ENCODE assay signal across 24 cellular contexts in genomic region chr7:30019387-30019786, GRCh38. TPM values are rescaled to one million over a fixed set of nuclear protein-coding genes. Genes with fewer than 3 reads are reported as not detected.
DNase-seq lines count a peak whose midpoint lies in the region; ATAC-seq, FAIRE-seq and TF ChIP-seq lines count a peak whose summit lies in the region.
"Had no signal": no experiment of that assay in that cellular context is flagged by ENCODE, and none has a peak within 500 bp of the region (broad histone marks: within the 10 kb centered on the region; RNA-seq: fewer than 3 reads in every experiment).

No MANE protein-coding gene starts in this region.

- H3K4me3 ChIP-seq in OCI-LY3 (ENCODE audit: low read length) (no peak overlapping the region), mammary epithelial cell (replicated peaks in 1 of 3; ENCODE audit: insufficient read depth in 1 of 3, low read depth in 2 of 3, low read length in 3 of 3) (no peak overlapping the region), sigmoid colon (no peak overlapping the region)
- H3K4me3 ChIP-seq: HAP-1, left ventricle myocardium inferior, thoracic aorta had no signal

- no peak for TF ChIP-seq POLR2A in sigmoid colon (IDR thresholded peaks at IDR 0.05)

- no peak overlapping the region for H3K4me3 Mint-ChIP-seq in memory B cell
- H3K4me3 Mint-ChIP-seq in activated T-cell treated with anti-CD3 and anti-CD28 coated beads, Interleukin-2, amount 50 U/mL, for 72 hours: no peak overlapping the region
- H3K4me3 Mint-ChIP-seq: nephron progenitor cell; stimulated activated naive B cell treated with anti-CD40 and anti-IgM and Interleukin-4, amounts not matched to agents 10 μg/mL and 1 μg/mL and 100 μg/mL, for 72 hours; T-helper 1 cell treated with Interleukin-12 subunit alpha and Interleukin-12 subunit beta and Interleukin-4 antibody, amounts not matched to agents 30 μg/mL and 1 μg/mL, for 36 hours had no signal

- WGBS in mammary epithelial cell (ENCODE audit: low coverage, missing lambda C conversion rate): 85% methylated on average over 1 of the region's 1 CpG
- WGBS in sigmoid colon, 2 donors: 79 to 89% methylated on average over 1 of the region's 1 CpG

- H3K27me3 ChIP-seq in OCI-LY3 (ENCODE audit: low read depth, low read length): no peaks in the 10 kb centered on the region
- H3K27me3 ChIP-seq in mammary epithelial cell (ENCODE audit: insufficient read depth, low read length): no peaks in the 10 kb centered on the region
- no peaks in the 10 kb centered on the region for H3K27me3 ChIP-seq in sigmoid colon

- TF ChIP-seq EP300 in sigmoid colon (IDR thresholded peaks at IDR 0.05): no peak

- no peak for ATAC-seq in memory B cell (ENCODE audit: low read depth)
- no peak for ATAC-seq in activated T-cell treated with anti-CD3 and anti-CD28 coated beads, Interleukin-2, amount 50 U/mL, for 72 hours (replicated peaks in 1 of 2)
- ATAC-seq: stimulated activated naive B cell treated with anti-CD40 and anti-IgM and Interleukin-4, amounts not matched to agents 10 μg/mL and 1 μg/mL and 100 μg/mL, for 72 hours had no signal

- H3K27me3 Mint-ChIP-seq in memory B cell: no peaks in the 10 kb centered on the region
- no peaks in the 10 kb centered on the region for H3K27me3 Mint-ChIP-seq in activated T-cell treated with anti-CD3 and anti-CD28 coated beads, Interleukin-2, amount 50 U/mL, for 72 hours (ENCODE audit: low read depth)
- H3K27me3 Mint-ChIP-seq: stimulated activated naive B cell treated with anti-CD40 and anti-IgM and Interleukin-4, amounts not matched to agents 10 μg/mL and 1 μg/mL and 100 μg/mL, for 72 hours had no signal

- FAIRE-seq in G401.6 (lab: Jason Lieb, UNC): peak; percentile 94

- dilution Hi-C loops in mammary epithelial cell (cut with HindIII; ENCODE audit: low sequenced_read_pairs): no loop called here

- 0 out of 2 replicates have a peak, but pooled peaks cover 3% of the 10 kb centered on the region for H3K4me1 ChIP-seq in OCI-LY3 (ENCODE audit: low read length)
- no peaks in the 10 kb centered on the region for H3K4me1 ChIP-seq in mammary epithelial cell (ENCODE audit: insufficient read depth, low read length)
- peaks cover 0 to 14% (median 4%) of the 10 kb centered on the region in 4 donors for H3K4me1 ChIP-seq in sigmoid colon

- no peaks in the 10 kb centered on the region for H3K9me3 Mint-ChIP-seq in memory B cell
- no peaks in the 10 kb centered on the region for H3K9me3 Mint-ChIP-seq in activated T-cell treated with anti-CD3 and anti-CD28 coated beads, Interleukin-2, amount 50 U/mL, for 72 hours
- H3K9me3 Mint-ChIP-seq: nephron progenitor cell; T-helper 1 cell treated with Interleukin-12 subunit alpha and Interleukin-12 subunit beta and Interleukin-4 antibody, amounts not matched to agents 30 μg/mL and 1 μg/mL, for 36 hours had no signal

- intact Hi-C loops in mammary epithelial cell (cut with micrococcal nuclease): no loop called here
- intact Hi-C loops in sigmoid colon (cut with DNase I): no loop called here

- no peaks in the 10 kb centered on the region for H3K9me3 ChIP-seq in OCI-LY3 (ENCODE audit: insufficient read depth, low read length)
- H3K9me3 ChIP-seq in mammary epithelial cell (replicated peaks; ENCODE audit: insufficient read depth, low read length): no peaks in the 10 kb centered on the region
- H3K9me3 ChIP-seq in sigmoid colon: no peaks in the 10 kb centered on the region
- H3K9me3 ChIP-seq: HAP-1, left ventricle myocardium inferior, thoracic aorta had no signal

- H2AFZ ChIP-seq in OCI-LY3 (ENCODE audit: low read depth, low read length) (no peak overlapping the region), mammary epithelial cell (ENCODE audit: low read depth, low read length) (no peak overlapping the region)

- 0 out of 2 replicates have a peak, but pooled peaks have one; percentile 7 for TF ChIP-seq CTCF in OCI-LY3 (IDR thresholded peaks at IDR 0.05; ENCODE audit: low read depth, low read length)
- TF ChIP-seq CTCF in mammary epithelial cell (conservative IDR thresholded peaks at IDR 0.05 in 1 of 2, IDR thresholded peaks at IDR 0.05 in 1 of 2; ENCODE audit: extremely low read depth in 1 of 2, insufficient read depth in 1 of 2, low read depth in 1 of 2, low read length in 2 of 2): peak; percentile 6 to 32
- no peak for TF ChIP-seq CTCF in sigmoid colon (IDR thresholded peaks at IDR 0.05)

- CTCF ChIA-PET in mammary epithelial cell (lab: Charles Lee; ENCODE audit: low non-redundant PET): no interaction called here

- peaks cover 17% of the 10 kb centered on the region for H3K36me3 ChIP-seq in OCI-LY3 (replicated peaks; ENCODE audit: low read depth, low read length)
- H3K36me3 ChIP-seq in mammary epithelial cell (ENCODE audit: insufficient read depth, low read length): peaks cover 7% of the 10 kb centered on the region
- H3K36me3 ChIP-seq in sigmoid colon: peaks cover 0 to 33% (median 2%) of the 10 kb centered on the region in 4 donors
- H3K36me3 ChIP-seq: thoracic aorta had no signal

- H3K4me1 Mint-ChIP-seq in memory B cell: peaks cover 5% of the 10 kb centered on the region
- peaks cover 21% of the 10 kb centered on the region for H3K4me1 Mint-ChIP-seq in activated T-cell treated with anti-CD3 and anti-CD28 coated beads, Interleukin-2, amount 50 U/mL, for 72 hours (ENCODE audit: low read depth)

- peaks cover 10% of the 10 kb centered on the region for H3K36me3 Mint-ChIP-seq in memory B cell
- peaks cover 0 to 6% of the 10 kb centered on the region in 2 donors for H3K36me3 Mint-ChIP-seq in activated T-cell treated with anti-CD3 and anti-CD28 coated beads, Interleukin-2, amount 50 U/mL, for 72 hours (ENCODE audit: insufficient read depth in 2 of 2)

- no TSS peak for BruUV-seq in mammary epithelial cell (replicated peaks; lab: Mats Ljungman, UMichigan)

- in situ Hi-C loops in mammary epithelial cell (cut with MboI; ENCODE audit: low sequenced_read_pairs in 2 of 2): no loop called here

- 0 out of 2 replicates have a peak, but pooled peaks cover 9% of the 10 kb centered on the region for H4K20me1 ChIP-seq in OCI-LY3 (ENCODE audit: insufficient read depth, low read length)
- no peaks in the 10 kb centered on the region for H4K20me1 ChIP-seq in mammary epithelial cell (ENCODE audit: insufficient read depth, low read length)

- H3K27ac Mint-ChIP-seq in memory B cell: peak overlapping the region; percentile 69
- no peak overlapping the region for H3K27ac Mint-ChIP-seq in activated T-cell treated with anti-CD3 and anti-CD28 coated beads, Interleukin-2, amount 50 U/mL, for 72 hours
- H3K27ac Mint-ChIP-seq: stimulated activated naive B cell treated with anti-CD40 and anti-IgM and Interleukin-4, amounts not matched to agents 10 μg/mL and 1 μg/mL and 100 μg/mL, for 72 hours; T-helper 1 cell treated with Interleukin-12 subunit alpha and Interleukin-12 subunit beta and Interleukin-4 antibody, amounts not matched to agents 30 μg/mL and 1 μg/mL, for 36 hours had no signal

- H3K79me2 ChIP-seq in OCI-LY3 (ENCODE audit: low read length) (peaks cover 19% of the 10 kb centered on the region), mammary epithelial cell (ENCODE audit: insufficient read depth, low read length) (peaks cover 24% of the 10 kb centered on the region)

- H3K27ac ChIP-seq in OCI-LY3 (ENCODE audit: low read length): no peak overlapping the region
- no peak overlapping the region for H3K27ac ChIP-seq in mammary epithelial cell (ENCODE audit: insufficient read depth, low read depth, low read length)
- no peak overlapping the region for H3K27ac ChIP-seq in sigmoid colon
- H3K27ac ChIP-seq: KMS-11, left ventricle myocardium inferior, thoracic aorta had no signal

- H3K4me2 ChIP-seq in OCI-LY3 (ENCODE audit: low read length): no peak overlapping the region
- H3K4me2 ChIP-seq in mammary epithelial cell (ENCODE audit: insufficient read depth, low read depth, low read length): no peak overlapping the region
- H3K4me2 ChIP-seq: KMS-11 had no signal

- DNase-seq in mammary epithelial cell: no peak
- DNase-seq in memory B cell (ENCODE audit: low spot score in 2 of 2): no peak
- no peak for DNase-seq in NCI-H2107 (lab: John Stamatoyannopoulos, UW)
- no peak for DNase-seq in sigmoid colon
- no peak for DNase-seq in activated T-cell treated with anti-CD3 and anti-CD28 coated beads, Interleukin-2, amount 50 U/mL, for 72 hours
- DNase-seq: activated CD8-positive, alpha-beta memory T cell treated with anti-CD3 and anti-CD28 coated beads, Interleukin-2, amount 50 U/mL, for 48 hours; activated effector memory CD4-positive, alpha-beta T cell treated with anti-CD3 and anti-CD28 coated beads, Interleukin-2, amount 50 U/mL, for 16 hours; amniotic stem cell; DMS79; glutamatergic neuron; left ventricle myocardium inferior; NCI-H1092; NCI-H2029; NCI-H524; nephron progenitor cell; SHP77; stimulated activated CD4-positive, alpha-beta T cell treated with anti-CD3 and anti-CD28 coated beads, Interleukin-1b, Interleukin-23, amount 100 ng/mL, for 48 hours; stimulated activated naive B cell treated with anti-CD40 and anti-IgM and Interleukin-4, amounts not matched to agents 10 μg/mL and 1 μg/mL and 100 μg/mL, for 72 hours had no signal

- no peak overlapping the region for H3K9ac ChIP-seq in OCI-LY3 (ENCODE audit: low read length)
- no peak overlapping the region for H3K9ac ChIP-seq in mammary epithelial cell (ENCODE audit: insufficient read depth, low read length)
- H3K9ac ChIP-seq: KMS-11 had no signal

RNA-seq across cellular contexts. Expression of gene FKBP14, which starts 7.1 kb away (rescaled TPM):
- 10 to 100 TPM; 29.7 to 37.4 TPM for total RNA-seq in mammary epithelial cell
- polyA plus RNA-seq in mammary epithelial cell: 11.2 TPM
- polyA minus RNA-seq in mammary epithelial cell: 4.3 TPM
- 10 to 100 TPM in 2 of 4 donors, 1 to 10 TPM in 2; 6.3 to 11.4 (median 9.4) TPM for total RNA-seq in sigmoid colon
- polyA plus RNA-seq in sigmoid colon: 1 to 10 TPM; 1.8 to 4.0 (median 2.4) TPM
- total RNA-seq in activated T-cell treated with anti-CD3 and anti-CD28 coated beads, Interleukin-2, amount 50 U/mL, for 72 hours: 10 to 100 TPM; 13.3 to 13.6 TPM

RNA-seq across cellular contexts. Expression of gene PLEKHA8, which starts 8.8 kb away (rescaled TPM):
- 10 to 100 TPM; 11.7 to 14.8 TPM for total RNA-seq in mammary epithelial cell
- polyA plus RNA-seq in mammary epithelial cell: 4.2 TPM
- polyA minus RNA-seq in mammary epithelial cell: 7.5 TPM
- 10 to 100 TPM in 2 of 4 donors, 1 to 10 TPM in 2; 7.7 to 12.2 (median 9.1) TPM for total RNA-seq in sigmoid colon
- polyA plus RNA-seq in sigmoid colon: 1 to 10 TPM; 3.2 to 5.2 (median 4.8) TPM
- total RNA-seq in activated T-cell treated with anti-CD3 and anti-CD28 coated beads, Interleukin-2, amount 50 U/mL, for 72 hours: 10 to 100 TPM; 12.1 to 12.9 TPM

RNA-seq across cellular contexts. Expression of gene SCRN1, which starts 29.8 kb away (rescaled TPM):
- 10 to 100 TPM; 44.5 to 49.7 TPM for total RNA-seq in mammary epithelial cell
- 43.9 TPM for polyA plus RNA-seq in mammary epithelial cell
- polyA minus RNA-seq in mammary epithelial cell: 69.1 TPM
- 10 to 100 TPM; 44.5 to 55.0 (median 51.0) TPM for total RNA-seq in sigmoid colon
- 10 to 100 TPM in 1 of 3 donors, 1 to 10 TPM in 2; 5.1 to 12.8 (median 9.0) TPM for polyA plus RNA-seq in sigmoid colon
- 10 to 100 TPM; 10.3 to 14.0 TPM for total RNA-seq in activated T-cell treated with anti-CD3 and anti-CD28 coated beads, Interleukin-2, amount 50 U/mL, for 72 hours

Comparison
In these comparisons a context has a peak if more than half of its experiments do, and no peak if none do; other contexts are left out.
1. CTCF ChIP-seq: peak in OCI-LY3 (single experiment) and mammary epithelial cell (2 of 2); none in sigmoid colon (0 of 4).